16 cellular contexts compared by ENCODE assay signal in genomic region chr9:112326194-112326593, GRCh38. TPM values are rescaled to one million over a fixed set of nuclear protein-coding genes. Genes with fewer than 3 reads are reported as not detected.
DNase-seq lines count a peak whose midpoint lies in the region; ATAC-seq, FAIRE-seq and TF ChIP-seq lines count a peak whose summit lies in the region.
"Had no signal": no experiment of that assay in that cellular context is flagged by ENCODE, and none has a peak within 500 bp of the region (broad histone marks: within the 10 kb centered on the region; RNA-seq: fewer than 3 reads in every experiment).

No MANE protein-coding gene starts in this region.

- H3K27ac Mint-ChIP-seq in activated naive CD4-positive, alpha-beta T cell treated with anti-CD3 and anti-CD28 coated beads, Interleukin-2, amount 50 U/mL, for 24 hours: peak overlapping the region; percentile 65
- H3K27ac Mint-ChIP-seq in stimulated activated effector memory CD8-positive, alpha-beta T cell treated with anti-CD3 and anti-CD28 coated beads, Interleukin-12 subunit alpha, Interleukin-12 subunit beta, amount 100 ng/mL, for 72 hours: peak overlapping the region; percentile 12
- H3K27ac Mint-ChIP-seq: T-cell had no signal

- H3K4me1 ChIP-seq in KMS-11 (ENCODE audit: low read depth, poor library complexity, severe bottlenecking) (peaks cover 73% of the 10 kb centered on the region), K562 (replicated peaks in 1 of 2; ENCODE audit: control insufficient read depth in 2 of 2, insufficient read depth in 2 of 2, low read length in 2 of 2) (peaks cover 8 to 15% of the 10 kb centered on the region in 2 experiments; a peak in 3 of 5 replicates)

- H3K79me2 ChIP-seq in KMS-11 (ENCODE audit: insufficient read depth, low read depth) (peaks cover 100% of the 10 kb centered on the region), K562 (ENCODE audit: control insufficient read depth, insufficient read depth, low read length) (peaks cover 99% of the 10 kb centered on the region)

- WGBS in K562 (ENCODE audit: insufficient coverage, low coverage, missing lambda C conversion rate): 55% methylated on average over 3 of the region's 3 CpGs

- POLR2A ChIA-PET in K562 (lab: Yijun Ruan, JAX): interaction anchor here (0.8 to 3.1 kb wide), 2 partner anchors 12 to 213 kb away, joined by 3 to 19 read pairs; no protein-coding TSS in a partner anchor

- peaks cover 6% of the 10 kb centered on the region for H3K9me3 Mint-ChIP-seq in activated naive CD4-positive, alpha-beta T cell treated with anti-CD3 and anti-CD28 coated beads, Interleukin-2, amount 50 U/mL, for 24 hours
- peaks cover 10% of the 10 kb centered on the region for H3K9me3 Mint-ChIP-seq in stimulated activated effector memory CD8-positive, alpha-beta T cell treated with anti-CD3 and anti-CD28 coated beads, Interleukin-12 subunit alpha, Interleukin-12 subunit beta, amount 100 ng/mL, for 72 hours

- no peak for FAIRE-seq in K562 (lab: Jason Lieb, UNC)

- no TSS peak for BruUV-seq in K562 (replicated peaks; lab: Mats Ljungman, UMichigan)

- H3K36me3 ChIP-seq in KMS-11 (ENCODE audit: insufficient read depth): no peaks in the 10 kb centered on the region
- H3K36me3 ChIP-seq in K562 (ENCODE audit: control insufficient read depth, insufficient read depth, low read length): peaks cover 28% of the 10 kb centered on the region; the same call in 2 of the 3 replicates
- H3K36me3 ChIP-seq: cardiac muscle cell, HAP-1, sigmoid colon had no signal

- H3K27ac ChIP-seq in KMS-11 (peak overlapping the region; percentile 55; the same call in 1 of the 2 replicates), K562 (ENCODE audit: extremely low read depth, low read depth, low read length) (peak overlapping the region; percentile 41; the same call in 1 of the 3 replicates)
- H3K27ac ChIP-seq: cardiac muscle cell, dorsolateral prefrontal cortex, sigmoid colon, VCaP had no signal

- H3K27me3 Mint-ChIP-seq in activated naive CD4-positive, alpha-beta T cell treated with anti-CD3 and anti-CD28 coated beads, Interleukin-2, amount 50 U/mL, for 24 hours: no peaks in the 10 kb centered on the region
- H3K27me3 Mint-ChIP-seq: stimulated activated naive CD8-positive, alpha-beta T cell treated with anti-CD3 and anti-CD28 coated beads, Interleukin-15, amount 100 ng/mL, for 72 hours; T-cell had no signal

- H3K9ac ChIP-seq in KMS-11 (no peak overlapping the region), K562 (ENCODE audit: insufficient read depth in 1 of 2, low read depth in 2 of 2, low read length in 2 of 2) (no peak overlapping the region)

- no peak for TF ChIP-seq POLR2A in K562 (conservative IDR thresholded peaks at IDR 0.05)

- H3K4me2 ChIP-seq in KMS-11 (peak overlapping the region; percentile 66), K562 (ENCODE audit: insufficient read depth, low read length) (no peak overlapping the region)

- H4K20me1 ChIP-seq in KMS-11 (ENCODE audit: insufficient read depth) (peaks cover 4% of the 10 kb centered on the region; the same call in 1 of the 2 replicates), K562 (replicated peaks; ENCODE audit: control insufficient read depth, insufficient read depth, low read length) (no peaks in the 10 kb centered on the region)

- ATAC-seq in K562: peak; percentile 1; the same call in 1 of the 3 replicates
- no peak for ATAC-seq in stimulated activated effector memory CD8-positive, alpha-beta T cell treated with anti-CD3 and anti-CD28 coated beads, Interleukin-12 subunit alpha, Interleukin-12 subunit beta, amount 100 ng/mL, for 72 hours
- ATAC-seq in HG03159 (IDR thresholded peaks at IDR 0.05; ENCODE audit: unreplicated experiment): no peak
- ATAC-seq: stimulated activated naive CD8-positive, alpha-beta T cell treated with anti-CD3 and anti-CD28 coated beads, Interleukin-15, amount 100 ng/mL, for 72 hours; T-cell had no signal

- H3K9me3 ChIP-seq in K562 (replicated peaks; ENCODE audit: control insufficient read depth, insufficient read depth, low read depth, low read length): no peaks in the 10 kb centered on the region; the same call in 1 of the 2 replicates
- H3K9me3 ChIP-seq: HAP-1, sigmoid colon had no signal

- peaks cover 30% of the 10 kb centered on the region for H3K36me3 Mint-ChIP-seq in activated naive CD4-positive, alpha-beta T cell treated with anti-CD3 and anti-CD28 coated beads, Interleukin-2, amount 50 U/mL, for 24 hours
- H3K36me3 Mint-ChIP-seq in stimulated activated effector memory CD8-positive, alpha-beta T cell treated with anti-CD3 and anti-CD28 coated beads, Interleukin-12 subunit alpha, Interleukin-12 subunit beta, amount 100 ng/mL, for 72 hours: peaks cover 9% of the 10 kb centered on the region

- H3K9me1 ChIP-seq in K562 (ENCODE audit: control insufficient read depth, insufficient read depth, low read length): no peaks in the 10 kb centered on the region

- TF ChIP-seq RAD21 in K562 (CRISPR knock-in tag; conservative IDR thresholded peaks at IDR 0.05 in 1 of 2, IDR thresholded peaks at IDR 0.05 in 1 of 2): no peak

- intact Hi-C loops in K562 (cut with micrococcal nuclease): no loop called here

- no peak for DNase-seq in activated naive CD4-positive, alpha-beta T cell treated with anti-CD3 and anti-CD28 coated beads, Interleukin-2, amount 50 U/mL, for 16 hours
- DNase-seq in K562 (ENCODE audit: extremely low read depth in 1 of 4, low spot score in 3 of 4): no peak
- no peak for DNase-seq in stimulated activated effector memory CD8-positive, alpha-beta T cell treated with anti-CD3 and anti-CD28 coated beads, Interleukin-12 subunit alpha, Interleukin-12 subunit beta, amount 100 ng/mL, for 72 hours (ENCODE audit: low spot score in 2 of 2)
- DNase-seq in AG08396 (ENCODE audit: low spot score): no peak
- DNase-seq in iPS-NIHi11 (ENCODE audit: low spot score): no peak
- DNase-seq: dorsolateral prefrontal cortex; NCI-H2227 treated with DMSO at 0.1 percent for 48 hours; sigmoid colon; stimulated activated naive CD8-positive, alpha-beta T cell treated with anti-CD3 and anti-CD28 coated beads, Interleukin-15, amount 100 ng/mL, for 72 hours; T-cell had no signal

- in situ Hi-C loops in K562 (cut with MboI): no loop called here

- CTCF ChIA-PET in K562 (lab: Yijun Ruan, JAX; ENCODE audit: low intra/inter-chr PET ratio): no interaction called here

- no peak for TF ChIP-seq EP300 in K562 (IDR thresholded peaks at IDR 0.05; ENCODE audit: low read length)

- H2AFZ ChIP-seq in KMS-11 (ENCODE audit: low read depth) (no peak overlapping the region), K562 (ENCODE audit: low read depth, low read length) (no peak overlapping the region)

- no peak overlapping the region for H3K4me3 Mint-ChIP-seq in activated naive CD4-positive, alpha-beta T cell treated with anti-CD3 and anti-CD28 coated beads, Interleukin-2, amount 50 U/mL, for 24 hours
- H3K4me3 Mint-ChIP-seq in stimulated activated effector memory CD8-positive, alpha-beta T cell treated with anti-CD3 and anti-CD28 coated beads, Interleukin-12 subunit alpha, Interleukin-12 subunit beta, amount 100 ng/mL, for 72 hours: no peak overlapping the region
- H3K4me3 Mint-ChIP-seq: stimulated activated naive CD8-positive, alpha-beta T cell treated with anti-CD3 and anti-CD28 coated beads, Interleukin-15, amount 100 ng/mL, for 72 hours had no signal

- TF ChIP-seq CTCF in KMS-11 (conservative IDR thresholded peaks at IDR 0.05; ENCODE audit: low read depth, low read length): no peak
- TF ChIP-seq CTCF in K562 (IDR thresholded peaks at IDR 0.05 in 2 of 3, conservative IDR thresholded peaks at IDR 0.05 in 1 of 3; ENCODE audit: insufficient read depth in 2 of 3, low read depth in 1 of 3, low read length in 3 of 3): no peak

- peaks cover 69% of the 10 kb centered on the region for H3K4me1 Mint-ChIP-seq in activated naive CD4-positive, alpha-beta T cell treated with anti-CD3 and anti-CD28 coated beads, Interleukin-2, amount 50 U/mL, for 24 hours
- H3K4me1 Mint-ChIP-seq in stimulated activated effector memory CD8-positive, alpha-beta T cell treated with anti-CD3 and anti-CD28 coated beads, Interleukin-12 subunit alpha, Interleukin-12 subunit beta, amount 100 ng/mL, for 72 hours: peaks cover 51% of the 10 kb centered on the region

- H3K27me3 ChIP-seq in KMS-11 (ENCODE audit: insufficient read depth, low read depth): no peaks in the 10 kb centered on the region
- no peaks in the 10 kb centered on the region for H3K27me3 ChIP-seq in K562 (ENCODE audit: control insufficient read depth in 2 of 2, insufficient read depth in 2 of 2, low read length in 2 of 2)
- H3K27me3 ChIP-seq: cardiac muscle cell, dorsolateral prefrontal cortex, sigmoid colon had no signal

- H3K4me3 ChIP-seq in KMS-11 (IDR thresholded peaks at IDR 0.05; ENCODE audit: insufficient read depth, low read depth, low read length) (no peak overlapping the region), K562 (no peak overlapping the region)
- H3K4me3 ChIP-seq: cardiac muscle cell, dorsolateral prefrontal cortex, HAP-1, sigmoid colon had no signal

RNA-seq across cellular contexts. Expression of gene PTBP3, which starts 7.2 kb away (rescaled TPM):
- 83.3 and 94.4 TPM in 2 replicates for total RNA-seq in K562 (2011; cell fraction: chromatin; rRNA removed; ENCODE audit: low replicate concordance)
- total RNA-seq in K562 (2011; cell fraction: nucleolus; rRNA removed): 15.2 and 20.9 TPM in 2 replicates
- total RNA-seq in K562 (2011; cell fraction: nucleoplasm; rRNA removed): 43.6 and 84.2 TPM in 2 replicates
- total RNA-seq in K562 (2014; rRNA removed) (36.9 and 44.4 TPM in 2 replicates), K562 (2014; rRNA removed; fragmentation: Illumina TruSeq; extraction: Trizol) (83.5 and 93.8 TPM in 2 replicates), K562 (2015; rRNA removed; fragmentation: Illumina TruSeq; extraction: Trizol) (71.3 and 77.1 TPM in 2 replicates), K562 (2021) (109 and 116 TPM in 2 replicates)
- polyA plus RNA-seq in K562 (2011; rRNA removed) (132 and 151 TPM in 2 replicates), K562 (2014; fragmentation: Illumina TruSeq; extraction: Trizol) (60.3 and 68.0 TPM in 2 replicates), K562 (2014; fragmentation: Nextera tagmentation; extraction: Ambion mirVana) (10 to 100 TPM; 22.4 to 26.7 TPM), K562 (2014; rRNA removed) (42.0 and 45.5 TPM in 2 replicates)
- 122 and 173 TPM in 2 replicates for polyA plus RNA-seq in K562 (2011; cell fraction: cytosol; rRNA removed)
- polyA plus RNA-seq in K562 (2011; cell fraction: nucleus; rRNA removed): 54.8 and 78.5 TPM in 2 replicates
- 34.5 and 35.0 TPM in 2 replicates for polyA plus RNA-seq in K562 (2012)
- polyA minus RNA-seq in K562 (2011; rRNA and poly(A)+ RNA removed): 252 and 271 TPM in 2 replicates
- 85.2 and 87.1 TPM in 2 replicates for polyA minus RNA-seq in K562 (2011; cell fraction: cytosol; rRNA and poly(A)+ RNA removed)
- polyA minus RNA-seq in K562 (2011; cell fraction: nucleus; rRNA and poly(A)+ RNA removed): 22.9 and 43.9 TPM in 2 replicates

RNA-seq across cellular contexts. Expression of gene HSDL2, which starts 53.7 kb away (rescaled TPM):
- total RNA-seq in K562 (2011; cell fraction: chromatin; rRNA removed; ENCODE audit: low replicate concordance): 17.0 and 29.9 TPM in 2 replicates
- 11.0 and 12.2 TPM in 2 replicates for total RNA-seq in K562 (2011; cell fraction: nucleolus; rRNA removed)
- total RNA-seq in K562 (2011; cell fraction: nucleoplasm; rRNA removed): 15.3 and 17.0 TPM in 2 replicates
- total RNA-seq in K562 (2014; rRNA removed) (22.8 and 23.1 TPM in 2 replicates), K562 (2014; rRNA removed; fragmentation: Illumina TruSeq; extraction: Trizol) (43.4 and 46.3 TPM in 2 replicates), K562 (2015; rRNA removed; fragmentation: Illumina TruSeq; extraction: Trizol) (37.6 and 40.3 TPM in 2 replicates), K562 (2021) (28.8 and 29.7 TPM in 2 replicates)
- polyA plus RNA-seq in K562 (2011; rRNA removed) (64.8 and 74.1 TPM in 2 replicates), K562 (2014; fragmentation: Illumina TruSeq; extraction: Trizol) (33.3 and 37.4 TPM in 2 replicates), K562 (2014; fragmentation: Nextera tagmentation; extraction: Ambion mirVana) (10 to 100 TPM; 32.7 to 35.6 TPM), K562 (2014; rRNA removed) (23.1 and 24.6 TPM in 2 replicates)
- 11.2 and 23.1 TPM in 2 replicates for polyA plus RNA-seq in K562 (2011; cell fraction: cytosol; rRNA removed)
- polyA plus RNA-seq in K562 (2011; cell fraction: nucleus; rRNA removed): 7.7 and 15.4 TPM in 2 replicates
- polyA plus RNA-seq in K562 (2012): 29.3 and 34.5 TPM in 2 replicates
- 98.5 and 105 TPM in 2 replicates for polyA minus RNA-seq in K562 (2011; rRNA and poly(A)+ RNA removed)
- 31.7 and 40.8 TPM in 2 replicates for polyA minus RNA-seq in K562 (2011; cell fraction: cytosol; rRNA and poly(A)+ RNA removed)
- 7.9 and 16.2 TPM in 2 replicates for polyA minus RNA-seq in K562 (2011; cell fraction: nucleus; rRNA and poly(A)+ RNA removed)
